17 cellular contexts compared by ENCODE assay signal in genomic region chr17:57966875-57967274, GRCh38. TPM values are rescaled to one million over a fixed set of nuclear protein-coding genes. Genes with fewer than 3 reads are reported as not detected.
DNase-seq lines count a peak whose midpoint lies in the region; ATAC-seq and TF ChIP-seq lines count a peak whose summit lies in the region.
"Had no signal": no experiment of that assay in that cellular context is flagged by ENCODE, and none has a peak within 500 bp of the region (broad histone marks: within the 10 kb centered on the region; RNA-seq: fewer than 3 reads in every experiment).

No MANE protein-coding gene starts in this region.

- H3K4me3 ChIP-seq in HCT116 (replicated peaks in 1 of 2; ENCODE audit: low read depth in 1 of 2, low read length in 2 of 2): no peak overlapping the region
- no peak overlapping the region for H3K4me3 ChIP-seq in left ventricle myocardium inferior
- H3K4me3 ChIP-seq in sigmoid colon: no peak overlapping the region
- H3K4me3 ChIP-seq in MM.1S (ENCODE audit: low read length): no peak overlapping the region
- H3K4me3 ChIP-seq: K562, MG63, SJCRH30 had no signal

- H3K4me1 ChIP-seq in HCT116 (ENCODE audit: control insufficient read depth in 1 of 2, insufficient read depth in 2 of 2, low read length in 2 of 2): peaks cover 0 to 7% of the 10 kb centered on the region in 2 experiments; a peak in 1 of 4 replicates
- peaks cover 9% of the 10 kb centered on the region for H3K4me1 ChIP-seq in left ventricle myocardium inferior
- peaks cover 0 to 7% (median 0%) of the 10 kb centered on the region in 4 donors for H3K4me1 ChIP-seq in sigmoid colon
- H3K4me1 ChIP-seq in MM.1S (ENCODE audit: low read length): no peaks in the 10 kb centered on the region
- H3K4me1 ChIP-seq: SJCRH30 had no signal

- H2AFZ ChIP-seq in HCT116 (ENCODE audit: low read depth, low read length, poor library complexity, severe bottlenecking) (no peak overlapping the region), MM.1S (ENCODE audit: low read length) (no peak overlapping the region)

- H3K9ac ChIP-seq in HCT116 (ENCODE audit: low read length) (no peak overlapping the region), MM.1S (ENCODE audit: low read length) (no peak overlapping the region)

- H4K20me1 ChIP-seq in HCT116 (ENCODE audit: insufficient read depth): no peaks in the 10 kb centered on the region
- no peaks in the 10 kb centered on the region for H4K20me1 ChIP-seq in MM.1S (ENCODE audit: insufficient read depth, low read length)

- TF ChIP-seq POLR2A in HCT116 (IDR thresholded peaks at IDR 0.05; ENCODE audit: borderline replicate concordance, extremely low read depth, insufficient read depth, insufficient read length) (no peak), sigmoid colon (IDR thresholded peaks at IDR 0.05) (no peak)

- H3K9me3 ChIP-seq in HCT116 (ENCODE audit: control insufficient read depth in 1 of 2, insufficient read depth in 1 of 2, low read depth in 1 of 2, low read length in 2 of 2) (no peaks in the 10 kb centered on the region), left ventricle myocardium inferior (replicated peaks) (no peaks in the 10 kb centered on the region), sigmoid colon (no peaks in the 10 kb centered on the region), MM.1S (replicated peaks; ENCODE audit: insufficient read depth, low read length) (no peaks in the 10 kb centered on the region)
- H3K9me3 ChIP-seq: MG63, SJCRH30 had no signal

- peak; percentile 53 for TF ChIP-seq RAD21 in HCT116 (IDR thresholded peaks at IDR 0.05; ENCODE audit: low read depth)
- TF ChIP-seq RAD21 in Ishikawa (IDR thresholded peaks at IDR 0.05; ENCODE audit: low read depth): peak; percentile 21; the same call in 1 of the 2 replicates

- intact Hi-C loops in HCT116 (cut with micrococcal nuclease) (no loop called here), left ventricle myocardium inferior (cut with micrococcal nuclease) (no loop called here), sigmoid colon (cut with DNase I) (no loop called here)

- H3K36me3 Mint-ChIP-seq in stimulated activated naive B cell treated with anti-CD40 and anti-IgM and Interleukin-4, amounts not matched to agents 10 μg/mL and 1 μg/mL and 100 μg/mL, for 72 hours: peaks cover 0 to 2% of the 10 kb centered on the region in 2 donors
- H3K36me3 Mint-ChIP-seq: CD4-positive, CD25-positive, alpha-beta regulatory T cell had no signal

- no peak for TF ChIP-seq EP300 in Ishikawa (IDR thresholded peaks at IDR 0.05; ENCODE audit: borderline replicate concordance)
- TF ChIP-seq EP300 in sigmoid colon (IDR thresholded peaks at IDR 0.05): no peak

- peaks cover 40 to 42% of the 10 kb centered on the region in 2 donors for H3K27me3 Mint-ChIP-seq in stimulated activated naive B cell treated with anti-CD40 and anti-IgM and Interleukin-4, amounts not matched to agents 10 μg/mL and 1 μg/mL and 100 μg/mL, for 72 hours

- TF ChIP-seq CTCF in HCT116 (IDR thresholded peaks at IDR 0.05 in 2 of 3, conservative IDR thresholded peaks at IDR 0.05 in 1 of 3; ENCODE audit: borderline replicate concordance in 1 of 3, insufficient read depth in 1 of 3, low read depth in 2 of 3, low read length in 2 of 3) (peak in 1 of 3 experiments; percentile 18; a peak in 1 of 6 replicates), left ventricle myocardium inferior (IDR thresholded peaks at IDR 0.05; ENCODE audit: borderline replicate concordance) (no peak), sigmoid colon (IDR thresholded peaks at IDR 0.05) (no peak), MM.1S (IDR thresholded peaks at IDR 0.05; ENCODE audit: low read length) (no peak)

- no peaks in the 10 kb centered on the region for H3K36me3 ChIP-seq in HCT116 (ENCODE audit: control insufficient read depth in 1 of 2, insufficient read depth in 2 of 2, low read length in 2 of 2)
- peaks cover 5% of the 10 kb centered on the region for H3K36me3 ChIP-seq in left ventricle myocardium inferior
- H3K36me3 ChIP-seq in sigmoid colon: peaks cover 0 to 10% (median 2%) of the 10 kb centered on the region in 4 donors
- H3K36me3 ChIP-seq in MM.1S (replicated peaks; ENCODE audit: insufficient read depth, low read length): no peaks in the 10 kb centered on the region
- H3K36me3 ChIP-seq: MG63, SJCRH30 had no signal

- RAD21 ChIA-PET in HCT116 (lab: Charles Lee; ENCODE audit: low non-redundant PET in 1 of 2, low total read pairs in 2 of 2, uncharacterized antibody in 2 of 2, unreplicated experiment in 2 of 2): interaction anchor here in 1 of 2 experiments (0.7 kb wide), 1 partner anchor 107 kb away, joined by 3 read pairs; no protein-coding TSS in a partner anchor

- H3K4me3 Mint-ChIP-seq in stimulated activated naive B cell treated with anti-CD40 and anti-IgM and Interleukin-4, amounts not matched to agents 10 μg/mL and 1 μg/mL and 100 μg/mL, for 72 hours: no peak overlapping the region
- H3K4me3 Mint-ChIP-seq: CD4-positive, CD25-positive, alpha-beta regulatory T cell had no signal

- H3K27ac Mint-ChIP-seq in stimulated activated naive B cell treated with anti-CD40 and anti-IgM and Interleukin-4, amounts not matched to agents 10 μg/mL and 1 μg/mL and 100 μg/mL, for 72 hours: no peak overlapping the region

- POLR2A ChIA-PET in HCT116 (lab: Charles Lee): interaction anchor here (1.4 kb wide), 1 partner anchor 11 kb away, joined by 4 read pairs; the partner anchor contains the start of gene CUEDC1

- H3F3A ChIP-seq in MM.1S (ENCODE audit: insufficient read depth, low read length): no peaks in the 10 kb centered on the region

- CTCF ChIA-PET in HCT116 (lab: Charles Lee): interaction anchor here (0.7 kb wide), 1 partner anchor 11 kb away, joined by 4 read pairs; the partner anchor contains the start of gene CUEDC1

- no peaks in the 10 kb centered on the region for H3K9me2 ChIP-seq in HCT116 (ENCODE audit: insufficient read depth)
- no peaks in the 10 kb centered on the region for H3K9me2 ChIP-seq in MM.1S (replicated peaks; ENCODE audit: insufficient read depth, low read length)

- no peak overlapping the region for H3K27ac ChIP-seq in HCT116 (ENCODE audit: low read depth, low read length)
- peak overlapping the region; percentile 42 for H3K27ac ChIP-seq in left ventricle myocardium inferior (replicated peaks)
- peak overlapping the region in 3 of 4 donors; percentile 19 to 44 (median 33) for H3K27ac ChIP-seq in sigmoid colon
- no peak overlapping the region for H3K27ac ChIP-seq in MM.1S (ENCODE audit: low read length)
- H3K27ac ChIP-seq: SJCRH30 had no signal

- peaks cover 0 to 4% of the 10 kb centered on the region in 2 donors for H3K4me1 Mint-ChIP-seq in stimulated activated naive B cell treated with anti-CD40 and anti-IgM and Interleukin-4, amounts not matched to agents 10 μg/mL and 1 μg/mL and 100 μg/mL, for 72 hours
- H3K4me1 Mint-ChIP-seq: CD4-positive, CD25-positive, alpha-beta regulatory T cell had no signal

- H3K27me3 ChIP-seq in HCT116 (ENCODE audit: insufficient read depth, low read length) (no peaks in the 10 kb centered on the region), left ventricle myocardium inferior (ENCODE audit: low read depth) (no peaks in the 10 kb centered on the region), sigmoid colon (no peaks in the 10 kb centered on the region), MM.1S (replicated peaks; ENCODE audit: insufficient read depth, low read length) (peaks cover 19% of the 10 kb centered on the region)
- H3K27me3 ChIP-seq: MG63, SJCRH30 had no signal

- no peak overlapping the region for H3K4me2 ChIP-seq in HCT116 (ENCODE audit: low read length)
- no peak overlapping the region for H3K4me2 ChIP-seq in MM.1S (ENCODE audit: low read depth, low read length)

- H3K9me3 Mint-ChIP-seq in stimulated activated naive B cell treated with anti-CD40 and anti-IgM and Interleukin-4, amounts not matched to agents 10 μg/mL and 1 μg/mL and 100 μg/mL, for 72 hours: no peaks in the 10 kb centered on the region
- H3K9me3 Mint-ChIP-seq: CD4-positive, CD25-positive, alpha-beta regulatory T cell had no signal

- ATAC-seq in HCT116: 0 out of 2 replicates have a peak, but pooled peaks have one; percentile 30
- no peak for ATAC-seq in stimulated activated naive B cell treated with anti-CD40 and anti-IgM and Interleukin-4, amounts not matched to agents 10 μg/mL and 1 μg/mL and 100 μg/mL, for 72 hours (replicated peaks)
- ATAC-seq: K562, Panc1 had no signal

- no peak for DNase-seq in HCT116 (ENCODE audit: low read depth, low spot score)
- DNase-seq in left ventricle myocardium inferior: no peak
- no peak for DNase-seq in sigmoid colon
- no peak for DNase-seq in stimulated activated naive B cell treated with anti-CD40 and anti-IgM and Interleukin-4, amounts not matched to agents 10 μg/mL and 1 μg/mL and 100 μg/mL, for 72 hours
- DNase-seq in MM.1S: no peak
- DNase-seq in activated CD4-positive, alpha-beta T cell treated with anti-CD3 and anti-CD28 coated beads for 1 hour: no peak
- DNase-seq: CD4-positive, CD25-positive, alpha-beta regulatory T cell; EL; GF-D8; MG63; NCI-H1092; NCI-H1436; NCI-H1930; SJCRH30 had no signal

- 83 to 92% methylated on average over 5 of the region's 5 CpGs for WGBS in sigmoid colon, 2 donors

- H3K79me2 ChIP-seq in HCT116 (ENCODE audit: insufficient read depth, low read length) (no peaks in the 10 kb centered on the region), MM.1S (ENCODE audit: low read length) (no peaks in the 10 kb centered on the region)

- no TSS peak for BruUV-seq in HCT116 (replicated peaks; lab: Mats Ljungman, UMichigan)

TF ChIP-seq in HCT116, 20 proteins besides CTCF, POLR2A, EP300 and RAD21 (continues in another document):
- TF ChIP-seq EGR1 (IDR thresholded peaks at IDR 0.05; ENCODE audit: low read depth) (no peak), ATF3 (IDR thresholded peaks at IDR 0.05) (no peak)

TF ChIP-seq in Ishikawa, 13 proteins besides CTCF, POLR2A, EP300 and RAD21 (continues in another document):
- no peak for TF ChIP-seq USF1 (IDR thresholded peaks at IDR 0.05)
- TF ChIP-seq TAF1 (IDR thresholded peaks at IDR 0.05; ENCODE audit: low read depth): no peak

RNA-seq across cellular contexts. Expression of gene CUEDC1, which starts 11.7 kb away (rescaled TPM):
- total RNA-seq in HCT116 (2021; ENCODE audit: unreplicated experiment) (60.2 TPM), left ventricle myocardium inferior (43.2 TPM), sigmoid colon (10 to 100 TPM; 29.5 to 64.0 (median 33.7) TPM)
- 54.1 and 58.2 TPM in 2 replicates for polyA plus RNA-seq in HCT116 (2012)
- polyA plus RNA-seq in sigmoid colon: 10 to 100 TPM in 2 of 3 donors, 1 to 10 TPM in 1; 3.0 to 20.0 (median 11.4) TPM
- total RNA-seq: CD4-positive, CD25-positive, alpha-beta regulatory T cell had no signal
- polyA plus RNA-seq: CD4-positive, CD25-positive, alpha-beta regulatory T cell had no signal

RNA-seq across cellular contexts. Expression of gene VEZF1, which starts 21.2 kb away (rescaled TPM):
- total RNA-seq in HCT116 (2021; ENCODE audit: unreplicated experiment) (70.2 TPM), left ventricle myocardium inferior (77.2 TPM), sigmoid colon (100 to 1,000 TPM in 3 of 4 donors, 10 to 100 TPM in 1; 99.8 to 120 (median 105) TPM)
- polyA plus RNA-seq in HCT116 (2012): 50.5 and 55.6 TPM in 2 replicates
- polyA plus RNA-seq in sigmoid colon: 10 to 100 TPM; 17.8 to 24.8 (median 21.0) TPM

RNA-seq across cellular contexts. Expression of gene SRSF1, which starts 40.2 kb away (rescaled TPM):
- 434 TPM for total RNA-seq in HCT116 (2021; ENCODE audit: unreplicated experiment)
- 157 and 231 TPM in 2 replicates for polyA plus RNA-seq in HCT116 (2012)
- 92.4 TPM for total RNA-seq in left ventricle myocardium inferior
- total RNA-seq in sigmoid colon: 100 to 1,000 TPM; 138 to 214 (median 151) TPM
- 100 to 1,000 TPM in 1 of 3 donors, 10 to 100 TPM in 2; 90.6 to 125 (median 93.7) TPM for polyA plus RNA-seq in sigmoid colon

Comparison
In these comparisons a context has a peak if more than half of its experiments do, and no peak if none do; other contexts are left out.
1. H3K27ac ChIP-seq: peak in left ventricle myocardium inferior (single experiment) and sigmoid colon (3 of 4); none in HCT116 (single experiment) and MM.1S (single experiment).